Comparison of ENCODE assay signal across 11 cellular contexts in the genomic region with DNA sequence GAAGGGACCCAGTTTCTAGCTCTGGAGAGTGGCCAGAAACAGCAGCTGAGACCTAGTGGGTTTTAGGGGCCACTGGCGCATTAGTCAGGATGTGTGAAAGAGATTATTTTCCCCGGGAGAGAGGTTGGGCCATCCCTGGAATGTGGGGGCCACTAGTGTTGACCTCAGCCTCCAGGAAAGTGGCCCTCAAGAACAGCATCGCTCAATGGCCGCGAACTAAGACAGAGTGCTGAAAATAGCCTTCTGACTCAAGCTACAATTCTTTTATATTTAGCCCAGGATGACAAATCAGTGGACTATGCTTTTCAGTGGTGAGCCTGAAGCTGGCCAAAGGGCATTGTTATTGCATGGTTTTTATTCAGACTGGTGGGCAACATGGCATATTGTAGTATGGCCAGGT. TPM values are rescaled to one million over a fixed set of nuclear protein-coding genes. Genes with fewer than 3 reads are reported as not detected.
DNase-seq lines count a peak whose midpoint lies in the region; FAIRE-seq and TF ChIP-seq lines count a peak whose summit lies in the region.
"Had no signal": no experiment of that assay in that cellular context is flagged by ENCODE, and none has a peak within 500 bp of the region (broad histone marks: within the 10 kb centered on the region; RNA-seq: fewer than 3 reads in every experiment).

No MANE protein-coding gene starts in this region.

- H3K4me3 ChIP-seq in ascending aorta (no peak overlapping the region), hepatocyte (no peak overlapping the region)

- H3K36me3 ChIP-seq in ascending aorta = no peaks in the 10 kb centered on the region
- no peaks in the 10 kb centered on the region for H3K36me3 ChIP-seq in hepatocyte (replicated peaks; ENCODE audit: insufficient read depth, low read depth)

- peak; percentile 69 for FAIRE-seq in urothelium cell line (lab: Jason Lieb, UNC)

- H3K4me1 ChIP-seq in ascending aorta (peaks cover 4 to 45% of the 10 kb centered on the region in 2 donors), hepatocyte (ENCODE audit: insufficient read depth) (peaks cover 7% of the 10 kb centered on the region)

- H3K27me3 Mint-ChIP-seq in CD14-positive monocyte (ENCODE audit: low read depth in 3 of 3) = peaks cover 31 to 45% (median 36%) of the 10 kb centered on the region in 3 donors

- peaks cover 9% of the 10 kb centered on the region for H3K4me1 Mint-ChIP-seq in CD14-positive monocyte

- no peak overlapping the region for H3K4me3 Mint-ChIP-seq in CD14-positive monocyte
- H3K4me3 Mint-ChIP-seq: activated T-cell treated with anti-CD3 and anti-CD28 coated beads, Interleukin-2, amount 50 U/mL, for 72 hours had no signal

- no peak overlapping the region for H3K4me2 ChIP-seq in hepatocyte

- H3K27ac ChIP-seq in ascending aorta (peak overlapping the region; percentile 82 to 89), hepatocyte (peak overlapping the region; percentile 53)

- H3K9me2 ChIP-seq in hepatocyte (replicated peaks; ENCODE audit: insufficient read depth) = no peaks in the 10 kb centered on the region

- H3K36me3 Mint-ChIP-seq in CD14-positive monocyte = peaks cover 0 to 2% of the 10 kb centered on the region in 2 donors

- no peak overlapping the region for H3K27ac Mint-ChIP-seq in CD14-positive monocyte
- H3K27ac Mint-ChIP-seq: activated T-cell treated with anti-CD3 and anti-CD28 coated beads, Interleukin-2, amount 50 U/mL, for 72 hours had no signal

- 76% methylated on average over 5 of the region's 5 CpGs for WGBS in hepatocyte (ENCODE audit: low lambda C conversion rate, missing lambda C conversion rate)

- peaks cover 0 to 2% (median 0%) of the 10 kb centered on the region in 7 donors for H3K9me3 Mint-ChIP-seq in CD14-positive monocyte
- H3K9me3 Mint-ChIP-seq: activated T-cell treated with anti-CD3 and anti-CD28 coated beads, Interleukin-2, amount 50 U/mL, for 72 hours had no signal

- intact Hi-C loops in ascending aorta (cut with DNase I) = loop anchor here (5.0 kb wide), 3 partner anchors 72 to 217 kb away; no protein-coding TSS in a partner anchor
- intact Hi-C loops in CD14-positive monocyte (cut with micrococcal nuclease) = no loop called here

- DNase-seq in HS-27A (ENCODE audit: low read depth) (peak; percentile 96), ascending aorta (ENCODE audit: low spot score in 2 of 2) (peak in 1 of 2 donors; percentile 87), hepatocyte (ENCODE audit: low spot score) (peak; percentile 41), urothelium cell line (ENCODE audit: low spot score) (peak; percentile 82), COR-L47 (lab: John Stamatoyannopoulos, UW) (no peak), CD14-positive monocyte (ENCODE audit: low spot score) (no peak), GF-D8 (lab: John Stamatoyannopoulos, UW) (no peak)
- DNase-seq: activated T-cell treated with anti-CD3 and anti-CD28 coated beads, Interleukin-2, amount 50 U/mL, for 72 hours; mesendoderm; NCI-H2227 treated with DMSO at 0.1 percent for 48 hours had no signal

- H3K27me3 ChIP-seq in ascending aorta (no peaks in the 10 kb centered on the region), hepatocyte (peaks cover 9% of the 10 kb centered on the region)

- H2AFZ ChIP-seq in hepatocyte = no peak overlapping the region

- no peaks in the 10 kb centered on the region for H3K79me2 ChIP-seq in hepatocyte

- TF ChIP-seq CTCF in ascending aorta (IDR thresholded peaks at IDR 0.05) (no peak), hepatocyte (IDR thresholded peaks at IDR 0.05; ENCODE audit: poor library complexity) (no peak), CD14-positive monocyte (IDR thresholded peaks at IDR 0.05) (no peak)

- H3K9me3 ChIP-seq in ascending aorta (no peaks in the 10 kb centered on the region), hepatocyte (ENCODE audit: low read depth) (no peaks in the 10 kb centered on the region)

- H4K20me1 ChIP-seq in hepatocyte (ENCODE audit: insufficient read depth, poor library complexity, severe bottlenecking) = no peaks in the 10 kb centered on the region

RNA-seq across cellular contexts. Expression of a gene that starts 23.3 kb away (rescaled TPM):
- total RNA-seq in ascending aorta = 9.4 TPM
- 1.2 and 2.6 TPM in 2 replicates for total RNA-seq in hepatocyte
- 1.7 and 2.2 TPM in 2 replicates for polyA plus RNA-seq in hepatocyte
- not detected for polyA plus RNA-seq in CD14-positive monocyte
- total RNA-seq: activated T-cell treated with anti-CD3 and anti-CD28 coated beads, Interleukin-2, amount 50 U/mL, for 72 hours; T-helper 2 cell treated with Interferon-gamma antibody and Interleukin-4, amounts not matched to agents 100 ng/mL and 5 ng/mL, for 36 hours had no signal

Comparison
In these comparisons a context has a peak if more than half of its experiments do, and no peak if none do; other contexts are left out.
1. DNase-seq: peak in HS-27A (single experiment), hepatocyte (single experiment) and urothelium cell line (single experiment); none in COR-L47 (single experiment), CD14-positive monocyte (single experiment) and GF-D8 (single experiment).